Comparison of ENCODE assay signal across 21 cellular contexts in genomic region chr4:106051496-106051895, GRCh38.
"Had no signal": no experiment of that assay in that cellular context is flagged by ENCODE, and none has a peak within 500 bp of the region (broad histone marks: within the 10 kb centered on the region; RNA-seq: fewer than 3 reads in every experiment).

No MANE protein-coding gene starts in this region.

- H3K9ac ChIP-seq: KMS-11 had no signal

- H3K9me3 Mint-ChIP-seq: IgD-negative memory B cell had no signal

- H3K27me3 Mint-ChIP-seq: IgD-negative memory B cell had no signal

- DNase-seq: Kasumi-1, MV-4-11, NCI-H1048, NCI-H1105, NCI-H1417, NCI-H1436 treated with DMSO at 0.1 percent for 48 hours, NCI-H1694, NCI-H187 treated with DMSO at 0.1 percent for 48 hours, NCI-H2029 treated with DMSO at 0.1 percent for 48 hours, NCI-H2227 treated with DMSO at 0.1 percent for 48 hours, NCI-H524, NCI-H526 treated with DMSO at 0.1 percent for 48 hours, NCI-H774, PC-3, SHP77 had no signal

- ATAC-seq: K562, Panc1, PC-3 had no signal

- H3K4me1 Mint-ChIP-seq: IgD-negative memory B cell had no signal

- H3K4me2 ChIP-seq: KMS-11 had no signal

- H3K27ac ChIP-seq: HL-60, KMS-11, RWPE1 had no signal

- H3K4me3 Mint-ChIP-seq: IgD-negative memory B cell had no signal

- H3K27ac Mint-ChIP-seq: IgD-negative memory B cell had no signal

- H3K4me3 ChIP-seq: K562 had no signal
